Comparison of ENCODE assay signal across 15 cellular contexts in the genomic region with DNA sequence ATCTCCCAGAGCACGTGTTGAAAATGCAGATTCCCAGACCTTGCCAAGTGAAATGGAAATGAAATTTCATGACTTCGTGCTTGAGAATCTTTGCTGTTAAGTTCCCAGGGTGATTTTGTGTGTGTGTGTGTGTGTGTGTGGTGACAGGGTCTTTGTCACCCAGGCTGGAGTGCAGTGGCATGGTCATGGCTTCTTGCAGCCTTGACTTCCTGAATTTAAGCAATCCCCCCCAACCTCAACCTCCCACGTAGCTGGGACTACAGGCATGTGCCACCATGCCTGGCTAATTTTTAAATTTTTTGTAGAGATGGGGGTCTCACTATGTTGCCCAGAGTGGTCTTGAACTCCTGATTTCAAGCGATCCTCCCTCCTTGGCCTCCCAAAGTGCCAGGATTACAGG.
"Had no signal": no experiment of that assay in that cellular context is flagged by ENCODE, and none has a peak within 500 bp of the region (broad histone marks: within the 10 kb centered on the region; RNA-seq: fewer than 3 reads in every experiment).

No MANE protein-coding gene starts in this region.

- ATAC-seq: activated CD8-positive, alpha-beta T cell treated with anti-CD3 and anti-CD28 coated beads for 36 hours; heart right ventricle; naive thymus-derived CD4-positive, alpha-beta T cell had no signal

- H3K27ac ChIP-seq: colonic mucosa, sigmoid colon had no signal

- H3K9me3 Mint-ChIP-seq: activated CD8-positive, alpha-beta T cell treated with anti-CD3 and anti-CD28 coated beads for 36 hours; activated naive CD4-positive, alpha-beta T cell treated with anti-CD3 and anti-CD28 coated beads for 36 hours; stimulated activated naive CD8-positive, alpha-beta T cell treated with anti-CD3 and anti-CD28 coated beads, Interleukin-15, Interleukin-2, amounts not matched to agents 100 ng/mL and 50 ng/mL, for 24 hours had no signal

- H3K4me3 Mint-ChIP-seq: activated CD8-positive, alpha-beta T cell treated with anti-CD3 and anti-CD28 coated beads for 36 hours; activated naive CD4-positive, alpha-beta T cell treated with anti-CD3 and anti-CD28 coated beads for 36 hours; stimulated activated naive CD8-positive, alpha-beta T cell treated with anti-CD3 and anti-CD28 coated beads, Interleukin-15, Interleukin-2, amounts not matched to agents 100 ng/mL and 50 ng/mL, for 24 hours had no signal

- H3K4me3 ChIP-seq: colonic mucosa, gastrocnemius medialis, heart right ventricle, sigmoid colon, uterus had no signal

- H3K27me3 ChIP-seq: colonic mucosa, gastrocnemius medialis, heart right ventricle, sigmoid colon, uterus had no signal

- H3K36me3 ChIP-seq: colonic mucosa, gastrocnemius medialis, heart right ventricle, sigmoid colon, uterus had no signal

- H3K27ac Mint-ChIP-seq: activated CD8-positive, alpha-beta T cell treated with anti-CD3 and anti-CD28 coated beads for 36 hours; activated naive CD4-positive, alpha-beta T cell treated with anti-CD3 and anti-CD28 coated beads for 36 hours; activated T-helper 1 cell treated with anti-CD3 and anti-CD28 coated beads, Interleukin-12 subunit alpha, Interleukin-12 subunit beta, Interleukin-2, Interleukin-4 antibody, amounts not matched to agents 30 ng/mL and 10 ng/mL and 1 ng/mL, durations not matched to agents 14 hours and 24 hours and 36 hours; stimulated activated naive CD8-positive, alpha-beta T cell treated with anti-CD3 and anti-CD28 coated beads, Interleukin-15, Interleukin-2, amounts not matched to agents 100 ng/mL and 50 ng/mL, for 24 hours had no signal

- DNase-seq: activated CD8-positive, alpha-beta memory T cell treated with anti-CD3 and anti-CD28 coated beads, Interleukin-2, amount 50 U/mL, for 48 hours; activated CD8-positive, alpha-beta T cell treated with anti-CD3 and anti-CD28 coated beads for 36 hours; activated naive CD4-positive, alpha-beta T cell treated with anti-CD3 and anti-CD28 coated beads for 36 hours; caudate nucleus; colonic mucosa; effector CD4-positive, alpha-beta T cell; gastrocnemius medialis; heart right ventricle; naive thymus-derived CD4-positive, alpha-beta T cell; sigmoid colon; stimulated activated CD4-positive, alpha-beta T cell treated with anti-CD3 and anti-CD28 coated beads, Interleukin-2, amount 100 ng/mL, for 24 hours; T-helper 2 cell; uterus had no signal

- H3K9me3 ChIP-seq: colonic mucosa, gastrocnemius medialis, heart right ventricle, sigmoid colon, uterus had no signal

- H3K27me3 Mint-ChIP-seq: activated CD8-positive, alpha-beta T cell treated with anti-CD3 and anti-CD28 coated beads for 36 hours; stimulated activated naive CD8-positive, alpha-beta T cell treated with anti-CD3 and anti-CD28 coated beads, Interleukin-15, Interleukin-2, amounts not matched to agents 100 ng/mL and 50 ng/mL, for 24 hours had no signal
